In genomic region chr9:125744616-125745387, GRCh38 we compare ENCODE assay signal across 13 cellular contexts. TPM values are rescaled to one million over a fixed set of nuclear protein-coding genes. Genes with fewer than 3 reads are reported as not detected.
DNase-seq lines count a peak whose midpoint lies in the region; ATAC-seq and TF ChIP-seq lines count a peak whose summit lies in the region.
"Had no signal": no experiment of that assay in that cellular context is flagged by ENCODE, and none has a peak within 500 bp of the region (broad histone marks: within the 10 kb centered on the region; RNA-seq: fewer than 3 reads in every experiment).

No MANE protein-coding gene starts in this region.

- peaks cover 8% of the 10 kb centered on the region for H3K36me3 Mint-ChIP-seq in activated T-helper 2 cell treated with anti-CD3 and anti-CD28 coated beads, Interferon-gamma antibody, Interleukin-2, Interleukin-4, amounts not matched to agents 10 μg/mL and 5 μg/mL and 100 μg/mL, durations not matched to agents 14 hours and 24 hours and 36 hours (ENCODE audit: low read depth)

- no peak overlapping the region for H3K27ac Mint-ChIP-seq in activated T-helper 2 cell treated with anti-CD3 and anti-CD28 coated beads, Interferon-gamma antibody, Interleukin-2, Interleukin-4, amounts not matched to agents 10 μg/mL and 5 μg/mL and 100 μg/mL, durations not matched to agents 14 hours and 24 hours and 36 hours

- peaks cover 28% of the 10 kb centered on the region for H3K27me3 Mint-ChIP-seq in activated T-helper 2 cell treated with anti-CD3 and anti-CD28 coated beads, Interferon-gamma antibody, Interleukin-2, Interleukin-4, amounts not matched to agents 10 μg/mL and 5 μg/mL and 100 μg/mL, durations not matched to agents 14 hours and 24 hours and 36 hours (ENCODE audit: low read depth)

- RAD21 ChIA-PET in HCT116 (lab: Charles Lee; ENCODE audit: low non-redundant PET in 1 of 2, low total read pairs in 2 of 2, uncharacterized antibody in 2 of 2, unreplicated experiment in 2 of 2) = no interaction called here

- H3K4me3 Mint-ChIP-seq in activated T-helper 2 cell treated with anti-CD3 and anti-CD28 coated beads, Interferon-gamma antibody, Interleukin-2, Interleukin-4, amounts not matched to agents 10 μg/mL and 5 μg/mL and 100 μg/mL, durations not matched to agents 14 hours and 24 hours and 36 hours (ENCODE audit: low read depth) = peak overlapping the region; percentile 80

- H2AFZ ChIP-seq in HCT116 (ENCODE audit: low read depth, low read length, poor library complexity, severe bottlenecking) = peak overlapping the region; percentile 13

- DNase-seq in AG10803 (ENCODE audit: low read depth) = peak; percentile 89
- no peak for DNase-seq in HCT116 (ENCODE audit: low read depth, low spot score)
- DNase-seq in activated T-helper 2 cell treated with anti-CD3 and anti-CD28 coated beads, Interferon-gamma antibody, Interleukin-2, Interleukin-4, amounts not matched to agents 10 μg/mL and 5 μg/mL and 100 μg/mL, durations not matched to agents 14 hours and 24 hours and 36 hours (ENCODE audit: low spot score) = no peak
- peak; percentile 42 for DNase-seq in myocyte (ENCODE audit: low read depth)
- DNase-seq in NCI-H1105 (lab: John Stamatoyannopoulos, UW) = no peak
- no peak for DNase-seq in NCI-H446 treated with DMSO at 0.1 percent for 48 hours (lab: John Stamatoyannopoulos, UW)
- no peak for DNase-seq in GM10248 (ENCODE audit: extremely low spot score)
- DNase-seq in right cardiac atrium = no peak
- DNase-seq: activated CD4-positive, CD25-positive, alpha-beta regulatory T cell treated with anti-CD3 and anti-CD28 coated beads, Interleukin-2, amount 50 U/mL, for 72 hours; caudate nucleus; DMS79 treated with DMSO at 0.1 percent for 48 hours; pancreas had no signal

- no peak for ATAC-seq in HCT116
- ATAC-seq in right cardiac atrium = no peak

- TF ChIP-seq POLR2A in HCT116 (IDR thresholded peaks at IDR 0.05; ENCODE audit: borderline replicate concordance, extremely low read depth, insufficient read depth, insufficient read length) = no peak

- no peaks in the 10 kb centered on the region for H3K27me3 ChIP-seq in HCT116 (ENCODE audit: insufficient read depth, low read length)
- H3K27me3 ChIP-seq in right cardiac atrium (ENCODE audit: control insufficient read depth, insufficient read depth) = no peaks in the 10 kb centered on the region
- H3K27me3 ChIP-seq: pancreas had no signal

- H3K9me3 ChIP-seq in HCT116 (ENCODE audit: control insufficient read depth in 1 of 2, insufficient read depth in 1 of 2, low read depth in 1 of 2, low read length in 2 of 2) (no peaks in the 10 kb centered on the region), right cardiac atrium (ENCODE audit: control insufficient read depth, low read length) (no peaks in the 10 kb centered on the region)
- H3K9me3 ChIP-seq: pancreas had no signal

- no peaks in the 10 kb centered on the region for H4K20me1 ChIP-seq in HCT116 (ENCODE audit: insufficient read depth)

- H3K9me2 ChIP-seq in HCT116 (ENCODE audit: insufficient read depth) = no peaks in the 10 kb centered on the region

- no peaks in the 10 kb centered on the region for H3K36me3 ChIP-seq in HCT116 (ENCODE audit: control insufficient read depth in 1 of 2, insufficient read depth in 2 of 2, low read length in 2 of 2)
- H3K36me3 ChIP-seq: pancreas had no signal

- CTCF ChIA-PET in HCT116 (lab: Charles Lee) (no interaction called here), GM10248 (lab: Yijun Ruan, JAX) (interaction anchor here (1.2 to 1.7 kb wide), 5 partner anchors 9 to 187 kb away, joined by 3 to 6 read pairs (median 3); partner anchors contain the start of gene MAPKAP1)

- no peaks in the 10 kb centered on the region for H3K9me3 Mint-ChIP-seq in activated T-helper 2 cell treated with anti-CD3 and anti-CD28 coated beads, Interferon-gamma antibody, Interleukin-2, Interleukin-4, amounts not matched to agents 10 μg/mL and 5 μg/mL and 100 μg/mL, durations not matched to agents 14 hours and 24 hours and 36 hours

- no peaks in the 10 kb centered on the region for H3K79me2 ChIP-seq in HCT116 (ENCODE audit: insufficient read depth, low read length)

- H3K9ac ChIP-seq in HCT116 (ENCODE audit: low read length) = no peak overlapping the region

- no TSS peak for BruUV-seq in HCT116 (replicated peaks; lab: Mats Ljungman, UMichigan)

- POLR2A ChIA-PET in HCT116 (lab: Charles Lee) = no interaction called here
- POLR2A ChIA-PET in GM10248 (lab: Yijun Ruan, JAX) = interaction anchor here (1.5 kb wide), 1 partner anchor 38 kb away, joined by 3 read pairs; the partner anchor contains the start of gene MAPKAP1

- H3K27ac ChIP-seq in HCT116 (ENCODE audit: low read depth, low read length) (no peak overlapping the region), right cardiac atrium (ENCODE audit: low read length) (no peak overlapping the region)

- H3K4me1 ChIP-seq in HCT116 (ENCODE audit: control insufficient read depth in 1 of 2, insufficient read depth in 2 of 2, low read length in 2 of 2) (peaks cover 3 to 23% of the 10 kb centered on the region in 2 experiments; a peak in 3 of 4 replicates), right cardiac atrium (ENCODE audit: control insufficient read depth, insufficient read depth, low read length) (no peaks in the 10 kb centered on the region)
- H3K4me1 ChIP-seq: pancreas had no signal

- intact Hi-C loops in HCT116 (cut with micrococcal nuclease) = loop anchor here (5.0 to 10.0 kb wide), 2 partner anchors 338 to 480 kb away; no protein-coding TSS in a partner anchor
- intact Hi-C loops in activated T-helper 2 cell treated with anti-CD3 and anti-CD28 coated beads, Interferon-gamma antibody, Interleukin-2, Interleukin-4, amounts not matched to agents 10 μg/mL and 5 μg/mL and 100 μg/mL, durations not matched to agents 14 hours and 24 hours and 36 hours (cut with micrococcal nuclease) = loop anchor here (5.0 to 10.0 kb wide), 3 partner anchors 80 to 107 kb away; no protein-coding TSS in a partner anchor
- intact Hi-C loops in right cardiac atrium (cut with DNase I) = loop anchor here in 2 of 4 donors (5.0 kb wide), 2 partner anchors 77 to 142 kb away; no protein-coding TSS in a partner anchor

- TF ChIP-seq CTCF in AG10803 (conservative IDR thresholded peaks at IDR 0.05; ENCODE audit: low read length) (no peak), HCT116 (IDR thresholded peaks at IDR 0.05 in 2 of 3, conservative IDR thresholded peaks at IDR 0.05 in 1 of 3; ENCODE audit: borderline replicate concordance in 1 of 3, insufficient read depth in 1 of 3, low read depth in 2 of 3, low read length in 2 of 3) (no peak), GM10248 (IDR thresholded peaks at IDR 0.05; ENCODE audit: control extremely low read depth, extremely low read depth, low read depth, missing control alignments) (no peak)

- WGBS in right cardiac atrium = 84% methylated on average over 7 of the region's 7 CpGs

- H3K4me3 ChIP-seq in AG10803 (ENCODE audit: low read length) = peak overlapping the region; percentile 73
- H3K4me3 ChIP-seq in HCT116 (replicated peaks in 1 of 2; ENCODE audit: low read depth in 1 of 2, low read length in 2 of 2) = no peak overlapping the region
- no peak overlapping the region for H3K4me3 ChIP-seq in right cardiac atrium (ENCODE audit: low read length)
- H3K4me3 ChIP-seq: K562 had no signal

- peaks cover 29% of the 10 kb centered on the region for H3K4me1 Mint-ChIP-seq in activated T-helper 2 cell treated with anti-CD3 and anti-CD28 coated beads, Interferon-gamma antibody, Interleukin-2, Interleukin-4, amounts not matched to agents 10 μg/mL and 5 μg/mL and 100 μg/mL, durations not matched to agents 14 hours and 24 hours and 36 hours (ENCODE audit: low read depth)

- TF ChIP-seq RAD21 in HCT116 (IDR thresholded peaks at IDR 0.05; ENCODE audit: low read depth) = no peak

- no peak overlapping the region for H3K4me2 ChIP-seq in HCT116 (ENCODE audit: low read length)

TF ChIP-seq in HCT116, 20 proteins besides CTCF, POLR2A, EP300 and RAD21 (continues in another document):
- TF ChIP-seq, protein P1, sequence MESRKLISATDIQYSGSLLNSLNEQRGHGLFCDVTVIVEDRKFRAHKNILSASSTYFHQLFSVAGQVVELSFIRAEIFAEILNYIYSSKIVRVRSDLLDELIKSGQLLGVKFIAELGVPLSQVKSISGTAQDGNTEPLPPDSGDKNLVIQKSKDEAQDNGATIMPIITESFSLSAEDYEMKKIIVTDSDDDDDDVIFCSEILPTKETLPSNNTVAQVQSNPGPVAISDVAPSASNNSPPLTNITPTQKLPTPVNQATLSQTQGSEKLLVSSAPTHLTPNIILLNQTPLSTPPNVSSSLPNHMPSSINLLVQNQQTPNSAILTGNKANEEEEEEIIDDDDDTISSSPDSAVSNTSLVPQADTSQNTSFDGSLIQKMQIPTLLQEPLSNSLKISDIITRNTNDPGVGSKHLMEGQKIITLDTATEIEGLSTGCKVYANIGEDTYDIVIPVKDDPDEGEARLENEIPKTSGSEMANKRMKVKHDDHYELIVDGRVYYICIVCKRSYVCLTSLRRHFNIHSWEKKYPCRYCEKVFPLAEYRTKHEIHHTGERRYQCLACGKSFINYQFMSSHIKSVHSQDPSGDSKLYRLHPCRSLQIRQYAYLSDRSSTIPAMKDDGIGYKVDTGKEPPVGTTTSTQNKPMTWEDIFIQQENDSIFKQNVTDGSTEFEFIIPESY (IDR thresholded peaks at IDR 0.05; ENCODE audit: extremely low read depth, insufficient replicate concordance, low read length) = no peak
- TF ChIP-seq CBX3 (IDR thresholded peaks at IDR 0.05; ENCODE audit: low read depth) (no peak), SP1 (IDR thresholded peaks at IDR 0.05; ENCODE audit: low read depth) (no peak), FOSL1 (IDR thresholded peaks at IDR 0.05; ENCODE audit: low read depth) (no peak), ZFX (IDR thresholded peaks at IDR 0.05) (no peak), ATF3 (IDR thresholded peaks at IDR 0.05) (no peak)

RNA-seq across cellular contexts. Expression of gene PBX3, which starts 2.4 kb away (rescaled TPM):
- 13.5 TPM for total RNA-seq in HCT116 (2021; ENCODE audit: unreplicated experiment)
- 8.0 and 8.7 TPM in 2 replicates for polyA plus RNA-seq in HCT116 (2012)
- total RNA-seq in activated T-helper 2 cell treated with anti-CD3 and anti-CD28 coated beads, Interferon-gamma antibody, Interleukin-2, Interleukin-4, amounts not matched to agents 10 μg/mL and 5 μg/mL and 100 μg/mL, durations not matched to agents 14 hours and 24 hours and 36 hours = 20.6 and 21.4 TPM in 2 replicates
- total RNA-seq in myocyte = 13.1 and 25.0 TPM in 2 replicates
- 15.0 TPM for polyA plus RNA-seq in myocyte (2012)
- 100 to 1,000 TPM in 1 of 4 donors, 10 to 100 TPM in 3; 73.1 to 107 (median 92.9) TPM for total RNA-seq in right cardiac atrium
- polyA plus RNA-seq in right cardiac atrium = 47.6 TPM

RNA-seq across cellular contexts. Expression of gene MAPKAP1, which starts 37.8 kb away (rescaled TPM):
- total RNA-seq in HCT116 (2021; ENCODE audit: unreplicated experiment) = 72.5 TPM
- polyA plus RNA-seq in HCT116 (2012) = 37.0 and 37.6 TPM in 2 replicates
- 77.9 and 83.8 TPM in 2 replicates for total RNA-seq in activated T-helper 2 cell treated with anti-CD3 and anti-CD28 coated beads, Interferon-gamma antibody, Interleukin-2, Interleukin-4, amounts not matched to agents 10 μg/mL and 5 μg/mL and 100 μg/mL, durations not matched to agents 14 hours and 24 hours and 36 hours
- total RNA-seq in myocyte = 109 and 116 TPM in 2 replicates
- polyA plus RNA-seq in myocyte (2012) = 98.3 TPM
- 100 to 1,000 TPM in 3 of 4 donors, 10 to 100 TPM in 1; 97.1 to 116 (median 106) TPM for total RNA-seq in right cardiac atrium
- polyA plus RNA-seq in right cardiac atrium = 115 TPM

Comparison
In these comparisons a context has a peak if more than half of its experiments do, and no peak if none do; other contexts are left out.
1. DNase-seq: peak in AG10803 (single experiment) and myocyte (single experiment); none in HCT116 (single experiment), activated T-helper 2 cell treated with anti-CD3 and anti-CD28 coated beads, Interferon-gamma antibody, Interleukin-2, Interleukin-4, amounts not matched to agents 10 μg/mL and 5 μg/mL and 100 μg/mL, durations not matched to agents 14 hours and 24 hours and 36 hours (single experiment), NCI-H1105 (single experiment), NCI-H446 treated with DMSO at 0.1 percent for 48 hours (single experiment), GM10248 (single experiment) and right cardiac atrium (0 of 3).